8 cellular contexts compared by ENCODE assay signal in genomic region chrX:115561605-115562491, GRCh38. TPM values are rescaled to one million over a fixed set of nuclear protein-coding genes. Genes with fewer than 3 reads are reported as not detected.
DNase-seq lines count a peak whose midpoint lies in the region; ATAC-seq, FAIRE-seq and TF ChIP-seq lines count a peak whose summit lies in the region.

No MANE protein-coding gene starts in this region.

- TF ChIP-seq POLR2A in GM12892 (IDR thresholded peaks at IDR 0.05; ENCODE audit: low read depth, low read length) = no peak

- DNase-seq in CD4-positive, alpha-beta memory T cell = no peak
- peak; percentile 7 for DNase-seq in NCI-H1436 treated with DMSO at 0.1 percent for 48 hours (lab: John Stamatoyannopoulos, UW)
- peak; percentile 10 for DNase-seq in activated naive CD8-positive, alpha-beta T cell treated with anti-CD3 and anti-CD28 coated beads for 36 hours
- peak; percentile 44 for DNase-seq in left ventricle myocardium inferior
- DNase-seq in pons (ENCODE audit: low spot score) = peak; percentile 17
- no peak for DNase-seq in stimulated activated naive CD4-positive, alpha-beta T cell treated with Interleukin-2 at 50 U/mL for 16 hours (lab: John Stamatoyannopoulos, UW)
- DNase-seq in GM12892 (ENCODE audit: insufficient read length) = no peak

- no peak overlapping the region for H3K4me3 ChIP-seq in CD4-positive, alpha-beta memory T cell (ENCODE audit: low read length in 2 of 2)
- peak overlapping the region; percentile 83 for H3K4me3 ChIP-seq in left ventricle myocardium inferior

- CTCF ChIA-PET in CD4-positive, alpha-beta memory T cell (lab: Charles Lee; ENCODE audit: partially characterized antibody) = no interaction called here

- no peak for FAIRE-seq in GM12892 (lab: Jason Lieb, UNC)

- intact Hi-C loops in CD4-positive, alpha-beta memory T cell (cut with micrococcal nuclease) = no loop called here
- intact Hi-C loops in left ventricle myocardium inferior (cut with micrococcal nuclease) = no loop called here

- H3K4me1 Mint-ChIP-seq in CD4-positive, alpha-beta memory T cell = peaks cover 0 to 5% (median 0%) of the 10 kb centered on the region in 4 donors
- no peaks in the 10 kb centered on the region for H3K4me1 Mint-ChIP-seq in activated naive CD8-positive, alpha-beta T cell treated with anti-CD3 and anti-CD28 coated beads for 36 hours

- POLR2A ChIA-PET in CD4-positive, alpha-beta memory T cell (lab: Charles Lee; ENCODE audit: partially characterized antibody) = no interaction called here

- ATAC-seq in GM21528 (IDR thresholded peaks at IDR 0.05; ENCODE audit: low FRiP score, unreplicated experiment) = peak; percentile 42

- no peak overlapping the region for H3K27ac Mint-ChIP-seq in CD4-positive, alpha-beta memory T cell
- H3K27ac Mint-ChIP-seq in activated naive CD8-positive, alpha-beta T cell treated with anti-CD3 and anti-CD28 coated beads for 36 hours = no peak overlapping the region

- no peaks in the 10 kb centered on the region for H3K36me3 Mint-ChIP-seq in CD4-positive, alpha-beta memory T cell
- H3K36me3 Mint-ChIP-seq in activated naive CD8-positive, alpha-beta T cell treated with anti-CD3 and anti-CD28 coated beads for 36 hours = no peaks in the 10 kb centered on the region

- no peaks in the 10 kb centered on the region for H3K9me3 ChIP-seq in CD4-positive, alpha-beta memory T cell (ENCODE audit: control insufficient read depth in 1 of 2, low read length in 2 of 2)
- no peaks in the 10 kb centered on the region for H3K9me3 ChIP-seq in left ventricle myocardium inferior (replicated peaks)

- peaks cover 0 to 4% of the 10 kb centered on the region in 2 donors for H3K27me3 Mint-ChIP-seq in CD4-positive, alpha-beta memory T cell
- peaks cover 37% of the 10 kb centered on the region for H3K27me3 Mint-ChIP-seq in activated naive CD8-positive, alpha-beta T cell treated with anti-CD3 and anti-CD28 coated beads for 36 hours

- H3K4me1 ChIP-seq in CD4-positive, alpha-beta memory T cell (ENCODE audit: insufficient read depth, low read length) = no peaks in the 10 kb centered on the region
- peaks cover 42% of the 10 kb centered on the region for H3K4me1 ChIP-seq in left ventricle myocardium inferior

- no peak for TF ChIP-seq CTCF in left ventricle myocardium inferior (IDR thresholded peaks at IDR 0.05; ENCODE audit: borderline replicate concordance)

- no peaks in the 10 kb centered on the region for H3K27me3 ChIP-seq in CD4-positive, alpha-beta memory T cell (ENCODE audit: insufficient read depth, low read length)
- no peaks in the 10 kb centered on the region for H3K27me3 ChIP-seq in left ventricle myocardium inferior (ENCODE audit: low read depth)

- H3K4me3 Mint-ChIP-seq in CD4-positive, alpha-beta memory T cell = peak overlapping the region in 5 of 8 donors; percentile 32 to 72 (median 41)
- peak overlapping the region; percentile 70 for H3K4me3 Mint-ChIP-seq in activated naive CD8-positive, alpha-beta T cell treated with anti-CD3 and anti-CD28 coated beads for 36 hours

- H3K36me3 ChIP-seq in CD4-positive, alpha-beta memory T cell (ENCODE audit: insufficient read depth, low read length) = no peaks in the 10 kb centered on the region
- H3K36me3 ChIP-seq in left ventricle myocardium inferior = no peaks in the 10 kb centered on the region

- H3K9me3 Mint-ChIP-seq in CD4-positive, alpha-beta memory T cell = peaks cover 0 to 2% (median 0%) of the 10 kb centered on the region in 8 donors
- no peaks in the 10 kb centered on the region for H3K9me3 Mint-ChIP-seq in activated naive CD8-positive, alpha-beta T cell treated with anti-CD3 and anti-CD28 coated beads for 36 hours

- H3K27ac ChIP-seq in CD4-positive, alpha-beta memory T cell (ENCODE audit: low read depth, low read length) = no peak overlapping the region
- H3K27ac ChIP-seq in left ventricle myocardium inferior (replicated peaks) = peak overlapping the region; percentile 93

RNA-seq across cellular contexts. Expression of gene PLS3, which starts 0.9 kb away (rescaled TPM):
- total RNA-seq in CD4-positive, alpha-beta memory T cell = under 1 TPM; 0.14 to 0.15 TPM
- polyA plus RNA-seq in CD4-positive, alpha-beta memory T cell = under 1 TPM in 1 of 2 donors, not detected in 1; 0.76 TPM
- total RNA-seq in activated naive CD8-positive, alpha-beta T cell treated with anti-CD3 and anti-CD28 coated beads for 36 hours = 1 to 10 TPM; 1.6 to 2.6 TPM
- total RNA-seq in left ventricle myocardium inferior = 42.7 TPM
- polyA plus RNA-seq in GM12892 (2012; ENCODE audit: missing spikeins) = 0.68 TPM

Comparison
In these comparisons a context has a peak if more than half of its experiments do, and no peak if none do; other contexts are left out.
1. DNase-seq: peak in NCI-H1436 treated with DMSO at 0.1 percent for 48 hours (single experiment), activated naive CD8-positive, alpha-beta T cell treated with anti-CD3 and anti-CD28 coated beads for 36 hours (single experiment), left ventricle myocardium inferior (single experiment) and pons (single experiment); none in CD4-positive, alpha-beta memory T cell (0 of 5), stimulated activated naive CD4-positive, alpha-beta T cell treated with Interleukin-2 at 50 U/mL for 16 hours (single experiment) and GM12892 (single experiment).
2. RNA of gene PLS3, which starts 0.9 kb away (total RNA-seq): 42.7 TPM in left ventricle myocardium inferior (single experiment); 1.6 to 2.6 TPM in activated naive CD8-positive, alpha-beta T cell treated with anti-CD3 and anti-CD28 coated beads for 36 hours and 0.14 to 0.15 TPM in CD4-positive, alpha-beta memory T cell; every median in the first group is over 10 times any median in the second.